ENCODE assay signal across 10 cellular contexts in the genomic region with DNA sequence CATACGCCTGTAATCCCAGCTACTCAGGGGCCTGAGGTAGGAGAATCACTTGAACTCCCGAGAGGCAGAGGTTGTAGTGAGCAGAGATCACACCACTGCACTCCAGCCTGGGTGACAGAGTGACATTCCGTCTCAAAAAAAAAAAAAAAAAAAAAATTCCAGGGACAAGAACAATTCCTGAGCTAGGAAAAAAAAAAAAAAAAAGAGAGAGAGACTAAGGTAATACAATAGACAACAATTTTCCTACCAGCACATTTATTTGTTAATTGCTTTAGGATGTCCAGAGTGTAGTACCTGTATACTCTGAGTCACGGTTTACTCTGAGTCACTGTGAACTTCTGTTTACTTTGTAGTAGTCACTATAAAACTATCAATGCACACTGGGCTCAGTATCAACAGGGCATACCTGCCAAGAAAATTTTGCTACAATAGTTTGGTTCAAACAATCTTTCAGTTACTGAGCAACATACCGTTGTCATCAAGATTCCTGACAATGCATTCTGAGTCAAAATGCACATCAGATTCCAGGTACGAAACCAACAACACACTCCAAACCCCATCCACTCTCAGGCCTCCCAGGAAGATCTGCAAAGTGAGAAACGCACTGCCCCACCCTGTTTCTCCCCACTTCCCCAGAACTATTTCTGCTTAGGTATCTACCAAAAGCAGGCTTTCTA. TPM values are rescaled to one million over a fixed set of nuclear protein-coding genes. Genes with fewer than 3 reads are reported as not detected.
DNase-seq lines count a peak whose midpoint lies in the region; ATAC-seq and TF ChIP-seq lines count a peak whose summit lies in the region.
"Had no signal": no experiment of that assay in that cellular context is flagged by ENCODE, and none has a peak within 500 bp of the region (broad histone marks: within the 10 kb centered on the region; RNA-seq: fewer than 3 reads in every experiment).

No MANE protein-coding gene starts in this region.

- H3K4me1 ChIP-seq in body of pancreas (peaks cover 10% of the 10 kb centered on the region), lower lobe of right lung (peaks cover 10% of the 10 kb centered on the region), sigmoid colon (no peaks in the 10 kb centered on the region)

- H3K27ac ChIP-seq in body of pancreas, result peak overlapping the region in 3 of 4 donors; percentile 53 to 68 (median 63)
- no peak overlapping the region for H3K27ac ChIP-seq in lower lobe of right lung
- H3K27ac ChIP-seq in sigmoid colon, result no peak overlapping the region

- H3K4me3 ChIP-seq in body of pancreas (no peak overlapping the region), lower lobe of right lung (no peak overlapping the region), sigmoid colon (no peak overlapping the region)

- TF ChIP-seq POLR2A in body of pancreas (IDR thresholded peaks at IDR 0.05) (no peak), sigmoid colon (IDR thresholded peaks at IDR 0.05) (no peak)

- intact Hi-C loops in body of pancreas (cut with DNase I) (no loop called here), lower lobe of right lung (cut with DNase I) (no loop called here), sigmoid colon (cut with DNase I) (no loop called here)

- peak; percentile 34 for DNase-seq in COR-L47 (lab: John Stamatoyannopoulos, UW)
- DNase-seq in HT1080 (ENCODE audit: low read depth), result peak; percentile 96
- peak; percentile 47 to 75 (median 55) for DNase-seq in body of pancreas
- no peak for DNase-seq in lower lobe of right lung
- DNase-seq in stimulated activated CD4-positive, alpha-beta T cell treated with anti-CD3 and anti-CD28 coated beads, Interleukin-2, amount 100 ng/mL, for 24 hours, result no peak
- DNase-seq in sigmoid colon, result no peak
- DNase-seq: naive thymus-derived CD8-positive, alpha-beta T cell; NCI-H1694 had no signal

- H3K9me3 ChIP-seq in body of pancreas, result no peaks in the 10 kb centered on the region
- no peaks in the 10 kb centered on the region for H3K9me3 ChIP-seq in lower lobe of right lung
- no peaks in the 10 kb centered on the region for H3K9me3 ChIP-seq in sigmoid colon

- ATAC-seq in body of pancreas (peak; percentile 98), lower lobe of right lung (peak; percentile 89 to 96), HG03135 (IDR thresholded peaks at IDR 0.05; ENCODE audit: unreplicated experiment) (no peak)
- ATAC-seq in activated CD4-positive, CD25-positive, alpha-beta regulatory T cell treated with anti-CD3 and anti-CD28 coated beads, Interleukin-2, amount 50 U/mL, for 24 hours, result no peak
- ATAC-seq: naive thymus-derived CD8-positive, alpha-beta T cell had no signal

- H3K36me3 ChIP-seq in body of pancreas (replicated peaks in 1 of 2; ENCODE audit: insufficient read depth in 1 of 2, low read depth in 2 of 2), result no peaks in the 10 kb centered on the region
- H3K36me3 ChIP-seq in lower lobe of right lung, result no peaks in the 10 kb centered on the region
- H3K36me3 ChIP-seq in sigmoid colon, result no peaks in the 10 kb centered on the region

- no peak for TF ChIP-seq EP300 in sigmoid colon (IDR thresholded peaks at IDR 0.05)

- 26 to 29% methylated on average over 7 of the region's 7 CpGs for WGBS in body of pancreas, 2 donors
- WGBS in sigmoid colon, 2 donors, result 14 to 56% methylated on average over 7 of the region's 7 CpGs

- TF ChIP-seq CTCF in body of pancreas (IDR thresholded peaks at IDR 0.05) (no peak), lower lobe of right lung (IDR thresholded peaks at IDR 0.05) (no peak), sigmoid colon (IDR thresholded peaks at IDR 0.05) (no peak)

- H3K27me3 ChIP-seq in body of pancreas, result no peaks in the 10 kb centered on the region
- no peaks in the 10 kb centered on the region for H3K27me3 ChIP-seq in lower lobe of right lung (ENCODE audit: low read depth)
- H3K27me3 ChIP-seq in sigmoid colon, result no peaks in the 10 kb centered on the region

RNA-seq across cellular contexts. Expression of gene IGF2BP2, which starts 28.3 kb away (rescaled TPM):
- total RNA-seq in HT1080 (2014; rRNA removed; shearing (Covaris generic)), result 138 and 157 TPM in 2 replicates
- 206 and 267 TPM in 2 replicates for polyA plus RNA-seq in HT1080 (2015; cell fraction: cytosol; rRNA removed)
- 287 and 324 TPM in 2 replicates for polyA plus RNA-seq in HT1080 (2015; cell fraction: nucleus; rRNA removed)
- 10 to 100 TPM; 19.4 to 25.2 TPM for total RNA-seq in body of pancreas
- 19.4 TPM for total RNA-seq in lower lobe of right lung
- 10 to 100 TPM in 1 of 4 donors, 1 to 10 TPM in 3; 6.3 to 14.7 (median 7.1) TPM for total RNA-seq in sigmoid colon
- 10 to 100 TPM; 18.6 to 20.7 (median 19.0) TPM for polyA plus RNA-seq in sigmoid colon
- polyA plus RNA-seq: naive thymus-derived CD8-positive, alpha-beta T cell had no signal

Comparison
In these comparisons a context has a peak if more than half of its experiments do, and no peak if none do; other contexts are left out.
1. DNase-seq: peak in COR-L47 (single experiment), HT1080 (single experiment) and body of pancreas (4 of 4); none in lower lobe of right lung (single experiment), stimulated activated CD4-positive, alpha-beta T cell treated with anti-CD3 and anti-CD28 coated beads, Interleukin-2, amount 100 ng/mL, for 24 hours (0 of 2) and sigmoid colon (single experiment).
2. ATAC-seq: peak in body of pancreas (single experiment) and lower lobe of right lung (2 of 2); none in activated CD4-positive, CD25-positive, alpha-beta regulatory T cell treated with anti-CD3 and anti-CD28 coated beads, Interleukin-2, amount 50 U/mL, for 24 hours (0 of 2) and HG03135 (single experiment).
3. H3K27ac ChIP-seq: peak in body of pancreas (3 of 4); none in lower lobe of right lung (single experiment) and sigmoid colon (0 of 4).